In genomic region chr3:187736418-187736871, GRCh38 we compare ENCODE assay signal across 1 cellular context.
TF ChIP-seq lines count a peak whose summit lies in the region.

No MANE protein-coding gene starts in this region.

TF ChIP-seq in K562, 482 proteins besides CTCF, POLR2A, EP300 and RAD21 (continued from another document and continues in another):
- TF ChIP-seq ZNF639 (CRISPR knock-in tag; conservative IDR thresholded peaks at IDR 0.05 in 1 of 2, IDR thresholded peaks at IDR 0.05 in 1 of 2) (no peak), SMARCA4 (IDR thresholded peaks at IDR 0.05) (peak; percentile 60; the same call in 1 of the 2 replicates), KDM1A (IDR thresholded peaks at IDR 0.05) (peak; percentile 66 to 69; a peak in 3 of 4 replicates), JUND (IDR thresholded peaks at IDR 0.05; ENCODE audit: borderline replicate concordance, low read depth, low read length) (peak; percentile 92), JUND (tag; IDR thresholded peaks at IDR 0.05; ENCODE audit: borderline replicate concordance, low read depth, low read length) (peak; percentile 83; the same call in 2 of the 3 replicates), NFIX (CRISPR knock-in tag; IDR thresholded peaks at IDR 0.05; ENCODE audit: low read depth) (no peak), RBM15 (IDR thresholded peaks at IDR 0.05; ENCODE audit: insufficient read depth, low read length) (no peak), NKRF (IDR thresholded peaks at IDR 0.05; ENCODE audit: borderline replicate concordance) (no peak), SIN3B (IDR thresholded peaks at IDR 0.05; ENCODE audit: low read depth) (no peak), PATZ1 (CRISPR knock-in tag; IDR thresholded peaks at IDR 0.05; ENCODE audit: borderline replicate concordance) (no peak), CBX1 (IDR thresholded peaks at IDR 0.05; ENCODE audit: low read depth) (no peak), ZNF407 (IDR thresholded peaks at IDR 0.05; ENCODE audit: low read depth) (no peak), MEF2A (IDR thresholded peaks at IDR 0.05; ENCODE audit: control insufficient read depth, low read depth, low read length) (no peak), ZNF140 (CRISPR knock-in tag; IDR thresholded peaks at IDR 0.05) (no peak), ESRRB (CRISPR knock-in tag; IDR thresholded peaks at IDR 0.05; ENCODE audit: borderline replicate concordance) (no peak), FOSL1 (tag; conservative IDR thresholded peaks at IDR 0.05) (peak; percentile 88), ARID1B (IDR thresholded peaks at IDR 0.05) (peak; percentile 58), RCOR1 (IDR thresholded peaks at IDR 0.05; ENCODE audit: borderline replicate concordance in 1 of 2, low read depth in 2 of 2, low read length in 2 of 2) (peak in 1 of 2 experiments; percentile 77; a peak in 2 of 4 replicates), SLC30A9 (CRISPR knock-in tag; IDR thresholded peaks at IDR 0.05) (no peak), MTA1 (IDR thresholded peaks at IDR 0.05; ENCODE audit: borderline replicate concordance) (no peak), TEAD4 (IDR thresholded peaks at IDR 0.05; ENCODE audit: low read length) (0 out of 2 replicates have a peak, but pooled peaks have one; percentile 19), TEAD4 (CRISPR knock-in tag; IDR thresholded peaks at IDR 0.05; ENCODE audit: borderline replicate concordance) (no peak), RBBP5 (IDR thresholded peaks at IDR 0.05; ENCODE audit: borderline replicate concordance, insufficient read depth, low read length, poor library complexity, severe bottlenecking) (no peak), CHD7 (IDR thresholded peaks at IDR 0.05; ENCODE audit: low read depth, low read length) (no peak), CBFA2T3 (IDR thresholded peaks at IDR 0.05) (peak; percentile 30; the same call in 1 of the 2 replicates), PHF20 (IDR thresholded peaks at IDR 0.05; ENCODE audit: partially characterized antibody) (no peak), SREBF1 (IDR thresholded peaks at IDR 0.05; ENCODE audit: borderline replicate concordance, low read depth, low read length) (no peak)
